ENCODE assay signal across 8 cellular contexts in the genomic region with DNA sequence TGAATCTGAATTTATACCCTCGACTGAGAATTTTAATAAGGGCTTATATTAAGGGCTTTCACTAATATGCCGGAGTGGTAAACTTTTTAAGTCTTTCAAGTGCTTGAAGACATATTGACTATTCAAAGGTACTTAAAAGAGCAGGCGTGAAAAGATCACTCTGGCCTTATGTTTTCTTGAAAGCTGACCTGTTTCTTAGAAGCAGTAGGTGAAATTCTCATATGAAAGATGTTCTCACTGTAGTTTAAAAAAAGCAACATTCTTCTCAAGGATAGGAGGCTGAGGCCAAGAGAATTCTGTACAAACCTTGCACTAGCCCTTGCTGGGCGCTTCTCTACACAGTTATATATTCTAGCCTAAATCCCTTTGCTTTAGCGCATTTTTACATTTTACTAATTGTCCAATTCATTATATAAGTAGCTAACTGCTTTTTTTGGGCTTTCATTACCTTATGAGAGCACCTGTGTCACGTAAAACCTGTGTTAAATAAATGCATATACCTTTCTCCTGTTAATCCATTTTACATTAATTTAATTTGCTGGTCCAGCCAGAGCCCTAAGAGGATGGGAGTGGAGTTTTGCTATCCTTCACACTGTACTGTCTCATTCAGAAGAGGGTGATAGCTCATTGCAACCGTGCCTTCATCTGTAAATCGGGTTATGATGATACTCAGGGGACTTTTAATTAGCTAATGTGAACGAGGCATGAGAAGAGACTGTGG. TPM values are rescaled to one million over a fixed set of nuclear protein-coding genes. Genes with fewer than 3 reads are reported as not detected.
DNase-seq lines count a peak whose midpoint lies in the region; ATAC-seq, FAIRE-seq and TF ChIP-seq lines count a peak whose summit lies in the region.

No MANE protein-coding gene starts in this region.

- H4K8ac ChIP-seq in trophoblast cell (ENCODE audit: low read depth, low read length): no peak overlapping the region

- CTCF ChIA-PET in Calu3 (lab: Charles Lee): interaction anchor here (2.1 to 3.3 kb wide), 3 partner anchors 21 to 69 kb away, joined by 4 to 8 read pairs (median 7); no protein-coding TSS in a partner anchor
- CTCF ChIA-PET in PC-3 (lab: Charles Lee): interaction anchor here (0.5 kb wide), 1 partner anchor 32 kb away, joined by 4 read pairs; no protein-coding TSS in a partner anchor
- CTCF ChIA-PET in endothelial cell of umbilical vein (lab: Charles Lee): interaction anchor here (1.0 to 3.1 kb wide), 5 partner anchors 16 to 171 kb away, joined by 3 to 53 read pairs (median 8); a partner anchor contains a TSS

- H3K14ac ChIP-seq in trophoblast cell (ENCODE audit: low read length): no peak overlapping the region

- no peaks in the 10 kb centered on the region for H3K9me1 ChIP-seq in endothelial cell of umbilical vein (replicated peaks; ENCODE audit: control insufficient read depth, extremely low read depth, insufficient read depth, low read length)

- no peaks in the 10 kb centered on the region for H3K9me2 ChIP-seq in PC-3 (replicated peaks; ENCODE audit: low read length)

- H3K9me3 Mint-ChIP-seq in Calu3 (ENCODE audit: low read depth, unreplicated experiment): no peaks in the 10 kb centered on the region

- H3K79me2 ChIP-seq in PC-3 (ENCODE audit: low read length) (no peaks in the 10 kb centered on the region; the same call in 1 of the 2 replicates), endothelial cell of umbilical vein (ENCODE audit: control insufficient read depth, insufficient read depth, low read length) (no peaks in the 10 kb centered on the region), trophoblast cell (ENCODE audit: control insufficient read depth, insufficient read depth, low read length, poor library complexity) (peaks cover 3% of the 10 kb centered on the region)

- peak overlapping the region; percentile 80 for H3K4me3 Mint-ChIP-seq in Calu3 (ENCODE audit: low read depth, unreplicated experiment)

- POLR2A ChIA-PET in PC-3 (lab: Charles Lee; ENCODE audit: unreplicated experiment) (interaction anchor here (0.7 to 2.3 kb wide), 3 partner anchors 15 to 96 kb away, joined by 3 to 42 read pairs (median 5); a partner anchor contains a TSS), endothelial cell of umbilical vein (lab: Charles Lee) (interaction anchor here (0.8 to 2.4 kb wide), 3 partner anchors 11 to 223 kb away, joined by 3 to 26 read pairs (median 13); a partner anchor contains a TSS)

- FAIRE-seq in endothelial cell of umbilical vein (lab: Jason Lieb, UNC): no peak

- peaks cover 13% of the 10 kb centered on the region for H3K27me3 Mint-ChIP-seq in Calu3 (ENCODE audit: unreplicated experiment)

- BruUV-seq in Calu3 (replicated peaks; lab: Mats Ljungman, UMichigan) (TSS peak; percentile 22), PC-3 (replicated peaks; lab: Mats Ljungman, UMichigan) (TSS peak; percentile 54), endothelial cell of umbilical vein (replicated peaks; lab: Mats Ljungman, UMichigan) (no TSS peak)

- peak overlapping the region; percentile 53 for H3K9ac ChIP-seq in PC-3 (ENCODE audit: low read length)
- peak overlapping the region; percentile 72 for H3K9ac ChIP-seq in endothelial cell of umbilical vein (replicated peaks; ENCODE audit: extremely low read depth, insufficient read depth, low read length)
- no peak overlapping the region for H3K9ac ChIP-seq in trophoblast cell (ENCODE audit: low read length)

- no peak for ATAC-seq in PC-3
- no peak for ATAC-seq in GM18517 (IDR thresholded peaks at IDR 0.05; ENCODE audit: unreplicated experiment)
- no peak for ATAC-seq in GM21423 (IDR thresholded peaks at IDR 0.05; ENCODE audit: unreplicated experiment)

- H3K18ac ChIP-seq in trophoblast cell (ENCODE audit: low read length): no peak overlapping the region

- peaks cover 84% of the 10 kb centered on the region for H3K4me1 Mint-ChIP-seq in Calu3 (ENCODE audit: low read depth, unreplicated experiment)

- intact Hi-C loops in Calu3 (cut with micrococcal nuclease; ENCODE audit: unreplicated experiment) (no loop called here), PC-3 (cut with micrococcal nuclease) (loop anchor here (1.0 to 5.0 kb wide), 4 partner anchors 16 to 1105 kb away; a partner anchor contains a TSS), endothelial cell of umbilical vein (cut with micrococcal nuclease) (loop anchor here (5.0 to 10.0 kb wide), 3 partner anchors 527 to 1807 kb away; a partner anchor contains a TSS)

- H4K20me1 ChIP-seq in PC-3 (ENCODE audit: low read length) (peaks cover 3% of the 10 kb centered on the region; the same call in 1 of the 2 replicates), endothelial cell of umbilical vein (replicated peaks; ENCODE audit: control insufficient read depth, extremely low read depth, insufficient read depth, low read length) (no peaks in the 10 kb centered on the region)

- H2AFZ ChIP-seq in PC-3 (ENCODE audit: low read length): peak overlapping the region; percentile 61
- H2AFZ ChIP-seq in endothelial cell of umbilical vein (ENCODE audit: low read depth, low read length): no peak overlapping the region
- no peak overlapping the region for H2AFZ ChIP-seq in trophoblast cell (ENCODE audit: insufficient read depth, low read length, poor library complexity)

- DNase-seq in Calu3 (no peak), PC-3 (no peak), endothelial cell of umbilical vein (ENCODE audit: low read depth, low spot score) (no peak), trophoblast cell (no peak), NCI-H2196 treated with DMSO at 0.1 percent for 48 hours (lab: John Stamatoyannopoulos, UW; ENCODE audit: unreplicated experiment) (no peak), germinal center (ENCODE audit: low spot score) (no peak)

- H3K36me3 ChIP-seq in PC-3 (ENCODE audit: low read depth, low read length) (no peaks in the 10 kb centered on the region), endothelial cell of umbilical vein (ENCODE audit: control insufficient read depth in 2 of 2, extremely low read depth in 1 of 2, insufficient read depth in 2 of 2, low read length in 2 of 2) (no peaks in the 10 kb centered on the region), trophoblast cell (ENCODE audit: control insufficient read depth in 1 of 2, insufficient read depth in 2 of 2, low read length in 2 of 2) (no peaks in the 10 kb centered on the region)

- peak overlapping the region; percentile 94 for H3K4me2 ChIP-seq in PC-3 (ENCODE audit: low read length)
- H3K4me2 ChIP-seq in endothelial cell of umbilical vein (ENCODE audit: insufficient read depth, low read length): peak overlapping the region; percentile 77
- H3K4me2 ChIP-seq in trophoblast cell (ENCODE audit: low read length): peak overlapping the region; percentile 96

- no peak overlapping the region for H2BK120ac ChIP-seq in trophoblast cell (ENCODE audit: insufficient read depth, low read length, poor library complexity)

- TF ChIP-seq POLR2A in endothelial cell of umbilical vein (IDR thresholded peaks at IDR 0.05; ENCODE audit: low read depth, low read length): no peak

- H3K27me3 ChIP-seq in PC-3 (ENCODE audit: low read length) (no peaks in the 10 kb centered on the region), endothelial cell of umbilical vein (ENCODE audit: control insufficient read depth in 2 of 2, insufficient read depth in 2 of 2, low read length in 2 of 2) (no peaks in the 10 kb centered on the region), trophoblast cell (ENCODE audit: insufficient read depth, low read length) (no peaks in the 10 kb centered on the region)

- H3K4me3 ChIP-seq in PC-3 (ENCODE audit: low read length) (peak overlapping the region; percentile 73), endothelial cell of umbilical vein (replicated peaks in 1 of 3; ENCODE audit: insufficient read depth in 1 of 3, low read depth in 1 of 3, low read length in 3 of 3) (peak overlapping the region in 2 of 3 experiments; percentile 55 to 59), trophoblast cell (ENCODE audit: low read depth, low read length) (no peak overlapping the region)

- H3K36me3 Mint-ChIP-seq in Calu3 (ENCODE audit: insufficient read depth, unreplicated experiment): peaks cover 72% of the 10 kb centered on the region

- H2AK5ac ChIP-seq in trophoblast cell (ENCODE audit: low read length): no peak overlapping the region

- H3K27ac Mint-ChIP-seq in Calu3 (ENCODE audit: unreplicated experiment): peak overlapping the region; percentile 100

- H3K79me1 ChIP-seq in trophoblast cell (ENCODE audit: low read length): peaks cover 16% of the 10 kb centered on the region

- H3K4ac ChIP-seq in trophoblast cell (ENCODE audit: low read depth, low read length): no peak overlapping the region

- peaks cover 51% of the 10 kb centered on the region for H3K4me1 ChIP-seq in PC-3 (ENCODE audit: insufficient read depth, low read length)
- H3K4me1 ChIP-seq in endothelial cell of umbilical vein (ENCODE audit: control insufficient read depth, extremely low read depth, insufficient read depth, low read length): peaks cover 23% of the 10 kb centered on the region
- H3K4me1 ChIP-seq in trophoblast cell (ENCODE audit: control insufficient read depth in 1 of 2, insufficient read depth in 2 of 2, low read length in 2 of 2): peaks cover 1 to 2% of the 10 kb centered on the region in 2 experiments

- WGBS in trophoblast cell (ENCODE audit: extremely low coverage, insufficient coverage, insufficient read length): no CpG with 5 or more reads among the region's 9 CpGs

- H3K23ac ChIP-seq in trophoblast cell (ENCODE audit: low read length): no peak overlapping the region

- H3K9me3 ChIP-seq in PC-3 (ENCODE audit: low read length) (no peaks in the 10 kb centered on the region), endothelial cell of umbilical vein (replicated peaks; ENCODE audit: control insufficient read depth, insufficient read depth, low read length) (no peaks in the 10 kb centered on the region), trophoblast cell (ENCODE audit: insufficient read depth, low read depth, low read length) (no peaks in the 10 kb centered on the region)

- TF ChIP-seq CTCF in Calu3 (IDR thresholded peaks at IDR 0.05; ENCODE audit: unreplicated experiment) (no peak), PC-3 (conservative IDR thresholded peaks at IDR 0.05; ENCODE audit: low read depth, low read length) (no peak), endothelial cell of umbilical vein (IDR thresholded peaks at IDR 0.05; ENCODE audit: extremely low read depth in 1 of 2, insufficient read depth in 1 of 2, low read depth in 1 of 2, low read length in 2 of 2) (no peak)

- no peak overlapping the region for H2BK12ac ChIP-seq in trophoblast cell (ENCODE audit: low read length)

- no peak overlapping the region for H4K91ac ChIP-seq in trophoblast cell (ENCODE audit: low read depth, low read length)

- peak overlapping the region; percentile 56 for H3K27ac ChIP-seq in PC-3 (ENCODE audit: low read length)
- peak overlapping the region; percentile 95 for H3K27ac ChIP-seq in endothelial cell of umbilical vein (ENCODE audit: insufficient read depth, low read depth, low read length)
- peak overlapping the region; percentile 30 for H3K27ac ChIP-seq in trophoblast cell (ENCODE audit: low read depth, low read length)

- H2BK5ac ChIP-seq in trophoblast cell (ENCODE audit: low read depth, low read length, poor library complexity): no peak overlapping the region

- dilution Hi-C loops in endothelial cell of umbilical vein (cut with MboI; ENCODE audit: extremely low pct_ligation_motif_present, low sequenced_read_pairs): no loop called here

- H3F3A ChIP-seq in PC-3 (ENCODE audit: low read length, unreplicated experiment): peaks cover 15% of the 10 kb centered on the region

- no peak overlapping the region for H4K12ac ChIP-seq in trophoblast cell (ENCODE audit: low read depth, low read length)

RNA-seq across cellular contexts. Expression of gene HFE, which starts 59.6 kb away (rescaled TPM):
- 24.9 and 27.1 TPM in 2 replicates for total RNA-seq in Calu3 (2022)
- not detected in 2 replicates for total RNA-seq in PC-3 (2014; rRNA removed)
- total RNA-seq in endothelial cell of umbilical vein: 5.6 and 6.3 TPM in 2 replicates
- 5.4 and 8.1 TPM in 2 replicates for polyA plus RNA-seq in endothelial cell of umbilical vein
- polyA plus RNA-seq in endothelial cell of umbilical vein (2011; cell fraction: cytosol; rRNA removed): 5.6 and 6.1 TPM in 2 replicates
- 8.0 and 9.1 TPM in 2 replicates for polyA plus RNA-seq in endothelial cell of umbilical vein (2011; cell fraction: nucleus; rRNA removed)
- polyA plus RNA-seq in endothelial cell of umbilical vein (2012): 5.1 and 5.8 TPM in 2 replicates
- polyA minus RNA-seq in endothelial cell of umbilical vein: 8.0 and 18.5 TPM in 2 replicates
- polyA minus RNA-seq in endothelial cell of umbilical vein (2011; cell fraction: cytosol; rRNA and poly(A)+ RNA removed): 9.4 TPM
- 3.7 and 3.9 TPM in 2 replicates for polyA minus RNA-seq in endothelial cell of umbilical vein (2011; cell fraction: nucleus; rRNA and poly(A)+ RNA removed)
- polyA plus RNA-seq in trophoblast cell (2013): 1.7 and 1.8 TPM in 2 replicates

Comparison
In these comparisons a context has a peak if more than half of its experiments do, and no peak if none do; other contexts are left out.
1. H3K27ac ChIP-seq: peak in every context shown above with its lines; median percentile 95 in endothelial cell of umbilical vein; 56 in PC-3; 30 in trophoblast cell.